20 cellular contexts compared by ENCODE assay signal in the genomic region with DNA sequence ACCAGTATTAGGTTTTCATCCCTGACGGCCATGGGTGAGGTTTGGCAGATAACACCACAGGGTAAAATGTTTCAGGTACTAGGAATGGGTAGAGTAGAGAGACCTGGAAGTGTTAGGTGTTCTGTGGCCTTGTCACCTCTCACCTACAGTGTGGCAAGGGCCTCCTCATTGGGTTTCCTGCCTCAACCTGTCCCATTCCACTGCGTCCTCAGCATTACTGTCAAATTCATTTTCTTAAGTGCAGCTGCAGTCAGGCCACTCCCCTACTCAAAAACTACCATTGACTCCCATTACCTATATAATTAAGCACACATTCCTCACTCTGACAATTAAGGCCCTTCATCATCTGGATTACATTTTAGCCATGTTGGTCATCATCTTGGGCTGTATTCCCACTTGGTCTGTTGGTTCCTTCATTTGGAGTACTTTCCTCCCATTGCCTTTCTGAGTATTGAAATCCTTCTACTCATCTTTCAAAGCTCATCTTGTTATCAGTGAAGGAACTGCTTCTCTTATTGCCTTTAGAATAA.
DNase-seq lines count a peak whose midpoint lies in the region; ATAC-seq, FAIRE-seq and TF ChIP-seq lines count a peak whose summit lies in the region.
"Had no signal": no experiment of that assay in that cellular context is flagged by ENCODE, and none has a peak within 500 bp of the region (broad histone marks: within the 10 kb centered on the region; RNA-seq: fewer than 3 reads in every experiment).

No MANE protein-coding gene starts in this region.

- H3K36me3 Mint-ChIP-seq in osteocyte (ENCODE audit: unreplicated experiment) = peaks cover 32% of the 10 kb centered on the region

- TF ChIP-seq POLR2A in thyroid gland (IDR thresholded peaks at IDR 0.05) = no peak

- H3K4me1 Mint-ChIP-seq in osteocyte (ENCODE audit: unreplicated experiment) = peaks cover 24% of the 10 kb centered on the region
- H3K4me1 Mint-ChIP-seq: activated naive CD4-positive, alpha-beta T cell treated with anti-CD3 and anti-CD28 coated beads, Interleukin-2, amount 10 ng/mL, durations not matched to agents 7 days and 5 days had no signal

- ATAC-seq in HG03469 (IDR thresholded peaks at IDR 0.05; ENCODE audit: unreplicated experiment) = no peak
- ATAC-seq: body of pancreas had no signal

- H3K27me3 ChIP-seq in bronchial epithelial cell (ENCODE audit: control insufficient read depth, insufficient read depth, low read length) = no peaks in the 10 kb centered on the region
- no peaks in the 10 kb centered on the region for H3K27me3 ChIP-seq in thyroid gland
- H3K27me3 ChIP-seq: body of pancreas had no signal

- no peak overlapping the region for H3K4me3 ChIP-seq in bronchial epithelial cell (ENCODE audit: low read depth, low read length)
- H3K4me3 ChIP-seq in thyroid gland (replicated peaks in 1 of 3) = no peak overlapping the region
- H3K4me3 ChIP-seq: body of pancreas, psoas muscle had no signal

- no peaks in the 10 kb centered on the region for H3K9me3 Mint-ChIP-seq in osteocyte (ENCODE audit: unreplicated experiment)
- H3K9me3 Mint-ChIP-seq: activated naive CD4-positive, alpha-beta T cell treated with anti-CD3 and anti-CD28 coated beads, Interleukin-2, amount 10 ng/mL, durations not matched to agents 7 days and 5 days had no signal

- H3K27ac Mint-ChIP-seq in osteocyte (ENCODE audit: unreplicated experiment) = peak overlapping the region; percentile 74
- H3K27ac Mint-ChIP-seq: activated naive CD4-positive, alpha-beta T cell treated with anti-CD3 and anti-CD28 coated beads, Interleukin-2, amount 10 ng/mL, durations not matched to agents 7 days and 5 days had no signal

- no peaks in the 10 kb centered on the region for H3K27me3 Mint-ChIP-seq in osteocyte (ENCODE audit: unreplicated experiment)
- H3K27me3 Mint-ChIP-seq: activated naive CD4-positive, alpha-beta T cell treated with anti-CD3 and anti-CD28 coated beads, Interleukin-2, amount 10 ng/mL, durations not matched to agents 7 days and 5 days had no signal

- H3K9me3 ChIP-seq in thyroid gland = no peaks in the 10 kb centered on the region
- H3K9me3 ChIP-seq: body of pancreas, psoas muscle had no signal

- intact Hi-C loops in thyroid gland (cut with DNase I) = no loop called here

- peak; percentile 50 for FAIRE-seq in bronchial epithelial cell (lab: Jason Lieb, UNC)
- FAIRE-seq: GM18507, H1, HTR-8/SVneo had no signal

- H3K4me1 ChIP-seq in thyroid gland = no peaks in the 10 kb centered on the region
- H3K4me1 ChIP-seq: body of pancreas had no signal

- TF ChIP-seq CTCF in 22Rv1 (IDR thresholded peaks at IDR 0.05) = no peak
- TF ChIP-seq CTCF in bronchial epithelial cell (IDR thresholded peaks at IDR 0.05; ENCODE audit: insufficient read depth, low read length, severe bottlenecking) = no peak
- TF ChIP-seq CTCF in osteocyte (IDR thresholded peaks at IDR 0.05) = no peak
- TF ChIP-seq CTCF in thyroid gland (IDR thresholded peaks at IDR 0.05) = no peak

- H3K27ac ChIP-seq in 22Rv1 (peak overlapping the region; percentile 52), thyroid gland (no peak overlapping the region)
- H3K27ac ChIP-seq: body of pancreas had no signal

- peaks cover 7% of the 10 kb centered on the region for H3K36me3 ChIP-seq in bronchial epithelial cell (ENCODE audit: control insufficient read depth, insufficient read depth, low read length)
- H3K36me3 ChIP-seq in thyroid gland = peaks cover 10 to 24% of the 10 kb centered on the region in 2 donors

- H3K4me3 Mint-ChIP-seq in osteocyte (ENCODE audit: unreplicated experiment) = no peak overlapping the region
- H3K4me3 Mint-ChIP-seq: activated naive CD4-positive, alpha-beta T cell treated with anti-CD3 and anti-CD28 coated beads, Interleukin-2, amount 10 ng/mL, durations not matched to agents 7 days and 5 days had no signal

- DNase-seq in GM03348 (ENCODE audit: low spot score) = peak; percentile 13
- DNase-seq in bronchial epithelial cell (ENCODE audit: low read depth) = peak; percentile 68
- no peak for DNase-seq in osteocyte (ENCODE audit: extremely low spot score, unreplicated experiment)
- no peak for DNase-seq in GOT3 (lab: John Stamatoyannopoulos, UW)
- DNase-seq in thyroid gland = no peak
- DNase-seq: activated naive CD4-positive, alpha-beta T cell treated with anti-CD3 and anti-CD28 coated beads, Interleukin-2, amount 10 ng/mL, durations not matched to agents 7 days and 5 days; activated T-cell treated with anti-CD3 and anti-CD28 coated beads, Interleukin-2, amount 50 U/mL, for 1 hour; body of pancreas; COR-L47; foreskin melanocyte; Karpas-422; midbrain; NCI-H1092 treated with DMSO at 0.1 percent for 48 hours; psoas muscle; stimulated activated CD4-positive, alpha-beta T cell treated with anti-CD3 and anti-CD28 coated beads, Interleukin-4, amount 100 ng/mL, for 24 hours had no signal

- WGBS in thyroid gland, 2 donors = 91 to 95% methylated on average over 2 of the region's 2 CpGs

Comparison
In these comparisons a context has a peak if more than half of its experiments do, and no peak if none do; other contexts are left out.
1. DNase-seq: peak in GM03348 (single experiment) and bronchial epithelial cell (single experiment); none in osteocyte (single experiment), GOT3 (single experiment) and thyroid gland (0 of 2).